ENCODE assay signal across 13 cellular contexts in genomic region chr17:32998893-32999240, GRCh38. TPM values are rescaled to one million over a fixed set of nuclear protein-coding genes. Genes with fewer than 3 reads are reported as not detected.
A peak's percentile ranks its signal among the peaks of the same experiment; 100 is the strongest.
DNase-seq lines count a peak whose midpoint lies in the region; ATAC-seq and TF ChIP-seq lines count a peak whose summit lies in the region.
"Had no signal": no experiment of that assay in that cellular context is flagged by ENCODE, and none has a peak within 500 bp of the region (broad histone marks: within the 10 kb centered on the region; RNA-seq: fewer than 3 reads in every experiment).

No MANE protein-coding gene starts in this region.

- no peak overlapping the region for H2BK120ac ChIP-seq in mesenchymal stem cell (ENCODE audit: low read depth, low read length)

- H3K4me1 Mint-ChIP-seq in Caco-2 (ENCODE audit: low read depth, unreplicated experiment), result peaks cover 23% of the 10 kb centered on the region
- H3K4me1 Mint-ChIP-seq in naive thymus-derived CD8-positive, alpha-beta T cell, result peaks cover 4 to 7% (median 5%) of the 10 kb centered on the region in 4 donors
- H3K4me1 Mint-ChIP-seq in activated naive CD8-positive, alpha-beta T cell treated with anti-CD3 and anti-CD28 coated beads for 36 hours, result peaks cover 4% of the 10 kb centered on the region
- H3K4me1 Mint-ChIP-seq: WTC11 had no signal

- POLR2A ChIA-PET in Caco-2 (lab: Charles Lee), result interaction anchor here (0.6 kb wide), 1 partner anchor 62 kb away, joined by 3 read pairs; no protein-coding TSS in a partner anchor
- POLR2A ChIA-PET in naive thymus-derived CD8-positive, alpha-beta T cell (lab: Charles Lee), result no interaction called here

- CTCF ChIA-PET in Caco-2 (lab: Charles Lee), result interaction anchor here (0.6 to 2.8 kb wide), 11 partner anchors 11 to 215 kb away, joined by 3 to 40 read pairs (median 8); partner anchors contain the start of gene MYO1D

- intact Hi-C loops in Caco-2 (cut with micrococcal nuclease; ENCODE audit: unreplicated experiment), result loop anchor here (1.0 to 2.0 kb wide), 6 partner anchors 36 to 216 kb away; partner anchors contain the start of gene MYO1D

- H3K18ac ChIP-seq in mesenchymal stem cell (ENCODE audit: low read depth in 1 of 2, low read length in 2 of 2), result no peak overlapping the region

- ATAC-seq in HG03159 (IDR thresholded peaks at IDR 0.05; ENCODE audit: unreplicated experiment), result no peak
- ATAC-seq in naive thymus-derived CD8-positive, alpha-beta T cell, result no peak

- no peak overlapping the region for H2AK5ac ChIP-seq in mesenchymal stem cell (ENCODE audit: low read length, severe bottlenecking)

- no peak overlapping the region for H2AFZ ChIP-seq in mesenchymal stem cell (ENCODE audit: low read depth, low read length)

- peak; percentile 50 to 67 for DNase-seq in Caco-2
- DNase-seq in MG63, result peak; percentile 53
- no peak for DNase-seq in epithelial cell of prostate (ENCODE audit: low read depth, low spot score)
- DNase-seq in mesenchymal stem cell, result peak; percentile 74
- no peak for DNase-seq in activated T-cell treated with anti-CD3 and anti-CD28 coated beads, Interleukin-2, amount 50 U/mL, for 1 hour
- no peak for DNase-seq in naive thymus-derived CD8-positive, alpha-beta T cell
- DNase-seq in activated naive CD8-positive, alpha-beta T cell treated with anti-CD3 and anti-CD28 coated beads for 36 hours, result no peak

- WGBS in mesenchymal stem cell, result 30% methylated on average over 6 of the region's 7 CpGs

- TF ChIP-seq CTCF in Caco-2 (IDR thresholded peaks at IDR 0.05; ENCODE audit: insufficient read depth in 1 of 2, low read depth in 1 of 2, low read length in 1 of 2, severe bottlenecking in 1 of 2, unreplicated experiment in 1 of 2), result no peak

- H3K4ac ChIP-seq in mesenchymal stem cell (ENCODE audit: low read depth in 1 of 2, low read length in 2 of 2), result no peak overlapping the region

- H3K36me3 Mint-ChIP-seq in Caco-2 (ENCODE audit: insufficient read depth, unreplicated experiment), result no peaks in the 10 kb centered on the region
- H3K36me3 Mint-ChIP-seq in naive thymus-derived CD8-positive, alpha-beta T cell, result no peaks in the 10 kb centered on the region
- H3K36me3 Mint-ChIP-seq in activated naive CD8-positive, alpha-beta T cell treated with anti-CD3 and anti-CD28 coated beads for 36 hours, result no peaks in the 10 kb centered on the region
- H3K36me3 Mint-ChIP-seq: CD4-positive, alpha-beta memory T cell; WTC11 had no signal

- H3K27ac Mint-ChIP-seq in Caco-2 (ENCODE audit: unreplicated experiment), result peak overlapping the region; percentile 92
- peak overlapping the region in 1 of 10 donors; percentile 66 for H3K27ac Mint-ChIP-seq in naive thymus-derived CD8-positive, alpha-beta T cell
- no peak overlapping the region for H3K27ac Mint-ChIP-seq in activated naive CD8-positive, alpha-beta T cell treated with anti-CD3 and anti-CD28 coated beads for 36 hours
- H3K27ac Mint-ChIP-seq: CD4-positive, alpha-beta memory T cell; WTC11 had no signal

- no peak overlapping the region for H3K23ac ChIP-seq in mesenchymal stem cell (ENCODE audit: low read length in 2 of 2)

- H3K36me3 ChIP-seq in Caco-2 (ENCODE audit: control insufficient read depth, insufficient read depth, low read length) (no peaks in the 10 kb centered on the region), MG63 (no peaks in the 10 kb centered on the region), mesenchymal stem cell (ENCODE audit: control insufficient read depth in 1 of 2, insufficient read depth in 2 of 2, low read depth in 1 of 2, low read length in 2 of 2) (no peaks in the 10 kb centered on the region)
- H3K36me3 ChIP-seq: pancreas had no signal

- no TSS peak for BruUV-seq in Caco-2 (replicated peaks; lab: Mats Ljungman, UMichigan)

- no peak overlapping the region for H3K14ac ChIP-seq in mesenchymal stem cell (ENCODE audit: low read length in 2 of 2)

- H3K9ac ChIP-seq in mesenchymal stem cell (ENCODE audit: low read length), result peak overlapping the region; percentile 37

- H3K4me1 ChIP-seq in Caco-2 (peaks cover 12% of the 10 kb centered on the region), mesenchymal stem cell (ENCODE audit: control insufficient read depth, insufficient read depth, low read depth, low read length) (peaks cover 8% of the 10 kb centered on the region)

- no peaks in the 10 kb centered on the region for H3K9me3 Mint-ChIP-seq in Caco-2 (ENCODE audit: unreplicated experiment)
- H3K9me3 Mint-ChIP-seq in naive thymus-derived CD8-positive, alpha-beta T cell, result no peaks in the 10 kb centered on the region
- H3K9me3 Mint-ChIP-seq in activated naive CD8-positive, alpha-beta T cell treated with anti-CD3 and anti-CD28 coated beads for 36 hours, result no peaks in the 10 kb centered on the region

- no peak overlapping the region for H4K91ac ChIP-seq in mesenchymal stem cell (ENCODE audit: low read length)

- H3K79me1 ChIP-seq in mesenchymal stem cell (replicated peaks; ENCODE audit: low read length, poor library complexity, severe bottlenecking), result no peaks in the 10 kb centered on the region

- no peak overlapping the region for H2BK5ac ChIP-seq in mesenchymal stem cell (ENCODE audit: low read depth, low read length, poor library complexity, severe bottlenecking)

- peak overlapping the region; percentile 82 for H3K4me3 Mint-ChIP-seq in Caco-2 (ENCODE audit: unreplicated experiment)
- H3K4me3 Mint-ChIP-seq in naive thymus-derived CD8-positive, alpha-beta T cell, result no peak overlapping the region
- no peak overlapping the region for H3K4me3 Mint-ChIP-seq in activated naive CD8-positive, alpha-beta T cell treated with anti-CD3 and anti-CD28 coated beads for 36 hours

- no peak overlapping the region for H2BK15ac ChIP-seq in mesenchymal stem cell (ENCODE audit: low read depth, poor library complexity, severe bottlenecking)

- H3K27me3 ChIP-seq in Caco-2 (replicated peaks; ENCODE audit: control insufficient read depth, insufficient read depth, low read length) (no peaks in the 10 kb centered on the region), MG63 (no peaks in the 10 kb centered on the region; the same call in 1 of the 2 replicates), mesenchymal stem cell (ENCODE audit: control insufficient read depth in 1 of 2, insufficient read depth in 1 of 2, low read length in 2 of 2) (peaks cover 9 to 43% of the 10 kb centered on the region in 2 experiments)
- H3K27me3 ChIP-seq: pancreas had no signal

- peak overlapping the region; percentile 44 for H3K27ac ChIP-seq in epithelial cell of prostate
- no peak overlapping the region for H3K27ac ChIP-seq in mesenchymal stem cell (ENCODE audit: low read length, poor library complexity, severe bottlenecking)
- H3K27ac ChIP-seq: pancreas had no signal

- H3K9me3 ChIP-seq in Caco-2 (no peaks in the 10 kb centered on the region), MG63 (no peaks in the 10 kb centered on the region), mesenchymal stem cell (ENCODE audit: control insufficient read depth, low read length) (no peaks in the 10 kb centered on the region)
- H3K9me3 ChIP-seq: pancreas had no signal

- H3K4me3 ChIP-seq in Caco-2 (ENCODE audit: low read depth, low read length), result peak overlapping the region; percentile 6
- H3K4me3 ChIP-seq in MG63, result no peak overlapping the region
- H3K4me3 ChIP-seq in mesenchymal stem cell (ENCODE audit: insufficient read depth in 1 of 2, low read depth in 1 of 2, low read length in 2 of 2), result peak overlapping the region in 1 of 2 experiments; percentile 34
- H3K4me3 ChIP-seq: pancreas had no signal

- H3K27me3 Mint-ChIP-seq in Caco-2 (ENCODE audit: insufficient read depth, unreplicated experiment), result no peaks in the 10 kb centered on the region
- peaks cover 11 to 23% (median 18%) of the 10 kb centered on the region in 5 donors for H3K27me3 Mint-ChIP-seq in naive thymus-derived CD8-positive, alpha-beta T cell
- H3K27me3 Mint-ChIP-seq in activated naive CD8-positive, alpha-beta T cell treated with anti-CD3 and anti-CD28 coated beads for 36 hours, result peaks cover 17% of the 10 kb centered on the region

- H4K8ac ChIP-seq in mesenchymal stem cell (ENCODE audit: low read length), result no peak overlapping the region

- no peak overlapping the region for H2BK12ac ChIP-seq in mesenchymal stem cell (ENCODE audit: low read length in 2 of 2)

- H3K4me2 ChIP-seq in mesenchymal stem cell (ENCODE audit: low read length, poor library complexity, severe bottlenecking), result no peak overlapping the region

RNA-seq across cellular contexts. Expression of gene SPACA3, which starts 7.2 kb away (rescaled TPM):
- total RNA-seq in Caco-2 (2022), result 0.82 and 1.1 TPM in 2 replicates
- total RNA-seq in MG63 (2014; rRNA removed; shearing (Covaris generic); ENCODE audit: low replicate concordance), result not detected in 2 replicates
- polyA plus RNA-seq in mesenchymal stem cell (2013, experiment 1 of 2), result not detected
- polyA plus RNA-seq in mesenchymal stem cell (2013, experiment 2 of 2), result not detected
- total RNA-seq in naive thymus-derived CD8-positive, alpha-beta T cell, result not detected
- not detected for polyA plus RNA-seq in naive thymus-derived CD8-positive, alpha-beta T cell
- total RNA-seq in activated naive CD8-positive, alpha-beta T cell treated with anti-CD3 and anti-CD28 coated beads for 36 hours, result not detected
- total RNA-seq: CD4-positive, alpha-beta memory T cell; lower leg skin; WTC11 had no signal
- polyA plus RNA-seq: CD4-positive, alpha-beta memory T cell; esophagus had no signal

Comparison
In these comparisons a context has a peak if more than half of its experiments do, and no peak if none do; other contexts are left out.
1. DNase-seq: peak in Caco-2 (2 of 2), MG63 (single experiment) and mesenchymal stem cell (single experiment); none in epithelial cell of prostate (single experiment), activated T-cell treated with anti-CD3 and anti-CD28 coated beads, Interleukin-2, amount 50 U/mL, for 1 hour (single experiment), naive thymus-derived CD8-positive, alpha-beta T cell (0 of 10) and activated naive CD8-positive, alpha-beta T cell treated with anti-CD3 and anti-CD28 coated beads for 36 hours (single experiment).